ENCODE assay signal across 8 cellular contexts in genomic region chr7:116499168-116500070, GRCh38. TPM values are rescaled to one million over a fixed set of nuclear protein-coding genes. Genes with fewer than 3 reads are reported as not detected.
DNase-seq lines count a peak whose midpoint lies in the region; ATAC-seq, FAIRE-seq and TF ChIP-seq lines count a peak whose summit lies in the region.

TSS of gene CAV2 (plus strand) at chr7:116499738. CDS start at chr7:116499782, 44 bp downstream.

- no peaks in the 10 kb centered on the region for H3K27me3 ChIP-seq in colonic mucosa

- H3K4me1 ChIP-seq in colonic mucosa: peaks cover 2% of the 10 kb centered on the region

- in situ Hi-C loops in SK-MEL-5 (cut with HindIII; ENCODE audit: low pct_unique_long_range_greater_than_20kb, low sequenced_read_pairs): loop anchor here (25.0 kb wide), 1 partner anchor 237 kb away; no protein-coding TSS in a partner anchor

- FAIRE-seq in D721Med (lab: Jason Lieb, UNC): no peak

- ATAC-seq in HG02588 (IDR thresholded peaks at IDR 0.05; ENCODE audit: unreplicated experiment) (peak; percentile 53), HG03039 (IDR thresholded peaks at IDR 0.05; ENCODE audit: unreplicated experiment) (no peak)

- intact Hi-C loops in colonic mucosa (cut with DNase I): no loop called here

- H3K4me3 ChIP-seq in colonic mucosa: peak within 1 kb of the TSS; percentile 66

- H3K36me3 ChIP-seq in colonic mucosa: no peaks in the 10 kb centered on the region

- peak within 1 kb of the TSS; percentile 65 to 81 for H3K9ac ChIP-seq in colonic mucosa (ENCODE audit: low read depth in 2 of 2, low read length in 2 of 2)

- no peaks in the 10 kb centered on the region for H3K9me3 ChIP-seq in colonic mucosa

- peak within 1 kb of the TSS; percentile 70 for H3K27ac ChIP-seq in colonic mucosa

- no peak for TF ChIP-seq CTCF in GM10266 (IDR thresholded peaks at IDR 0.05; ENCODE audit: control insufficient read depth, insufficient read depth, low read depth, missing control alignments)
- no peak for TF ChIP-seq CTCF in colonic mucosa (IDR thresholded peaks at IDR 0.05)
- TF ChIP-seq CTCF in D721Med (IDR thresholded peaks at IDR 0.05; ENCODE audit: insufficient read depth, missing control alignments): no peak

- DNase-seq in GM10266 (ENCODE audit: extremely low spot score) (peak; percentile 28), SK-MEL-5 (ENCODE audit: low read depth, low spot score) (peak; percentile 60), colonic mucosa (peak; percentile 61), kidney tubule cell (ENCODE audit: low spot score) (peak; percentile 95), D721Med (ENCODE audit: insufficient read length, low spot score) (no peak)
- DNase-seq in stimulated activated CD8-positive, alpha-beta memory T cell treated with anti-CD3 and anti-CD28 coated beads, Interleukin-4, amount 100 ng/mL, for 48 hours: peak; percentile 37

RNA-seq across cellular contexts. Expression of gene CAV2, which starts in this region (rescaled TPM):
- total RNA-seq in SK-MEL-5 (2014; rRNA removed; shearing (Covaris generic)): 31.9 and 32.9 TPM in 2 replicates
- polyA plus RNA-seq in SK-MEL-5 (2015; cell fraction: cytosol; rRNA removed): 38.7 and 40.3 TPM in 2 replicates
- 8.4 and 17.5 TPM in 2 replicates for polyA plus RNA-seq in SK-MEL-5 (2015; cell fraction: nucleus; rRNA removed)
- total RNA-seq in colonic mucosa: 10 to 100 TPM in 1 of 2 donors, 1 to 10 TPM in 1; 4.2 to 22.0 TPM
